ENCODE assay signal across 31 cellular contexts in genomic region chr21:41182547-41182946, GRCh38. TPM values are rescaled to one million over a fixed set of nuclear protein-coding genes. Genes with fewer than 3 reads are reported as not detected.
DNase-seq lines count a peak whose midpoint lies in the region; ATAC-seq and TF ChIP-seq lines count a peak whose summit lies in the region.
"Had no signal": no experiment of that assay in that cellular context is flagged by ENCODE, and none has a peak within 500 bp of the region (broad histone marks: within the 10 kb centered on the region; RNA-seq: fewer than 3 reads in every experiment).

No MANE protein-coding gene starts in this region.

- no peaks in the 10 kb centered on the region; the same call in 1 of the 2 replicates for H3K9me3 ChIP-seq in HEK293 (ENCODE audit: control insufficient read depth, insufficient read depth, low read depth, low read length)
- H3K9me3 ChIP-seq: A549, BE2C had no signal

- ATAC-seq in GM21717 (IDR thresholded peaks at IDR 0.05; ENCODE audit: unreplicated experiment): no peak
- ATAC-seq: A549; CD8-positive, alpha-beta T cell had no signal

- CTCF ChIA-PET in HEK293 (lab: Yijun Ruan, JAX): interaction anchor here (0.5 to 3.0 kb wide), 5 partner anchors 10 to 120 kb away, joined by 3 to 27 read pairs (median 3); no protein-coding TSS in a partner anchor

- peak; percentile 4 for DNase-seq in type B pancreatic cell (ENCODE audit: extremely low spot score, unreplicated experiment)
- no peak for DNase-seq in NCI-H446 (lab: John Stamatoyannopoulos, UW)
- DNase-seq: 8988T; ACHN; AML-193; BE2C; C1 segment of cervical spinal cord; Caco-2; Calu3; CD4-positive, alpha-beta memory T cell; CD4-positive, alpha-beta T cell; CD4-positive, CD25-positive, alpha-beta regulatory T cell; CD8-positive, alpha-beta memory T cell; CD8-positive, alpha-beta T cell; COR-L47; DMS 273 treated with DMSO at 0.1 percent for 48 hours; DMS153; DMS53; DMS79; DMS79 treated with DMSO at 0.1 percent for 48 hours; DND-41; EL had no signal

- H3K4me3 Mint-ChIP-seq in type B pancreatic cell: no peak overlapping the region
- H3K4me3 Mint-ChIP-seq: B cell; CD14-positive monocyte; CD4-positive, alpha-beta memory T cell; CD4-positive, alpha-beta T cell; CD4-positive, CD25-positive, alpha-beta regulatory T cell; CD8-positive, alpha-beta memory T cell; CD8-positive, alpha-beta T cell had no signal

- H3K27ac ChIP-seq in HEK293 (ENCODE audit: extremely low read depth, low read depth, low read length): no peak overlapping the region
- H3K27ac ChIP-seq: 22Rv1; A549; BLaER1; BLaER1 treated with 17β-estradiol and CSF1 and Interleukin-3, amounts not matched to agents 10 nM and 100 nM; C4-2B had no signal

- no peak overlapping the region for H3K4me3 ChIP-seq in HEK293 (ENCODE audit: low read depth, low read length)
- H3K4me3 ChIP-seq: A549; BLaER1; BLaER1 treated with 17β-estradiol and CSF1 and Interleukin-3, amounts not matched to agents 10 nM and 100 nM had no signal

- TF ChIP-seq CTCF in HEK293 (tag by site-specific recombination; IDR thresholded peaks at IDR 0.05) (no peak), type B pancreatic cell (conservative IDR thresholded peaks at IDR 0.05) (no peak)

- peaks cover 6% of the 10 kb centered on the region for H3K9me3 Mint-ChIP-seq in type B pancreatic cell
- H3K9me3 Mint-ChIP-seq: CD4-positive, alpha-beta T cell; CD8-positive, alpha-beta T cell had no signal

- no peaks in the 10 kb centered on the region for H3K27me3 Mint-ChIP-seq in type B pancreatic cell
- H3K27me3 Mint-ChIP-seq: B cell had no signal

- H3K4me1 ChIP-seq in HEK293 (ENCODE audit: control insufficient read depth, insufficient read depth, low read length): no peaks in the 10 kb centered on the region
- H3K4me1 ChIP-seq: A549; BE2C; BLaER1; BLaER1 treated with 17β-estradiol and CSF1 and Interleukin-3, amounts not matched to agents 10 nM and 100 nM; Caco-2 had no signal

- POLR2A ChIA-PET in HEK293 (lab: Yijun Ruan, JAX): no interaction called here

- H3K4me1 Mint-ChIP-seq in type B pancreatic cell (ENCODE audit: unreplicated experiment): peaks cover 4% of the 10 kb centered on the region
- H3K4me1 Mint-ChIP-seq: CD14-positive monocyte; CD4-positive, alpha-beta memory T cell; CD4-positive, CD25-positive, alpha-beta regulatory T cell; CD8-positive, alpha-beta memory T cell had no signal

- no peaks in the 10 kb centered on the region for H3K36me3 Mint-ChIP-seq in type B pancreatic cell
- H3K36me3 Mint-ChIP-seq: CD14-positive monocyte; CD4-positive, alpha-beta memory T cell; CD4-positive, CD25-positive, alpha-beta regulatory T cell; CD8-positive, alpha-beta memory T cell; CD8-positive, alpha-beta T cell had no signal

- no peak overlapping the region for H3K27ac Mint-ChIP-seq in type B pancreatic cell
- H3K27ac Mint-ChIP-seq: B cell; CD14-positive monocyte; CD4-positive, alpha-beta memory T cell; CD4-positive, alpha-beta T cell; CD4-positive, CD25-positive, alpha-beta regulatory T cell; CD8-positive, alpha-beta memory T cell; CD8-positive, alpha-beta T cell had no signal

- H3K36me3 ChIP-seq in HEK293 (ENCODE audit: control insufficient read depth in 2 of 2, insufficient read depth in 1 of 2, low read length in 2 of 2): no peaks in the 10 kb centered on the region
- H3K36me3 ChIP-seq: BE2C; BLaER1; BLaER1 treated with 17β-estradiol and CSF1 and Interleukin-3, amounts not matched to agents 10 nM and 100 nM had no signal

TF ChIP-seq in HEK293, 187 proteins besides CTCF, POLR2A, EP300 and RAD21:
- TF ChIP-seq BCL11B (tag by site-specific recombination; IDR thresholded peaks at IDR 0.05; ENCODE audit: low read depth) (no peak), ZNF670 (tag by site-specific recombination; IDR thresholded peaks at IDR 0.05; ENCODE audit: low read depth) (no peak), SP7 (tag by site-specific recombination; IDR thresholded peaks at IDR 0.05) (no peak), ZNF621 (tag by site-specific recombination; IDR thresholded peaks at IDR 0.05) (no peak), ZNF24 (tag by site-specific recombination; IDR thresholded peaks at IDR 0.05) (no peak), ZNF830 (tag by site-specific recombination; IDR thresholded peaks at IDR 0.05; ENCODE audit: low read depth) (no peak), ZNF658 (tag by site-specific recombination; IDR thresholded peaks at IDR 0.05) (no peak), ZBTB7A (tag by site-specific recombination; IDR thresholded peaks at IDR 0.05; ENCODE audit: low read depth) (no peak), ZNF701 (tag by site-specific recombination; IDR thresholded peaks at IDR 0.05) (no peak), ZNF214 (tag by site-specific recombination; IDR thresholded peaks at IDR 0.05; ENCODE audit: borderline replicate concordance) (no peak), SETDB1 (IDR thresholded peaks at IDR 0.05; ENCODE audit: insufficient read length, low read length) (peak; percentile 71), ZSCAN16 (tag by site-specific recombination; IDR thresholded peaks at IDR 0.05) (no peak), TRIM28 (IDR thresholded peaks at IDR 0.05; ENCODE audit: borderline replicate concordance, low read length) (0 out of 2 replicates have a peak, but pooled peaks have one; percentile 67), ZNF280C (tag by site-specific recombination; IDR thresholded peaks at IDR 0.05) (no peak), ZNF549 (tag by site-specific recombination; IDR thresholded peaks at IDR 0.05) (0 out of 2 replicates have a peak, but pooled peaks have one; percentile 25)
- TF ChIP-seq, protein P1, sequence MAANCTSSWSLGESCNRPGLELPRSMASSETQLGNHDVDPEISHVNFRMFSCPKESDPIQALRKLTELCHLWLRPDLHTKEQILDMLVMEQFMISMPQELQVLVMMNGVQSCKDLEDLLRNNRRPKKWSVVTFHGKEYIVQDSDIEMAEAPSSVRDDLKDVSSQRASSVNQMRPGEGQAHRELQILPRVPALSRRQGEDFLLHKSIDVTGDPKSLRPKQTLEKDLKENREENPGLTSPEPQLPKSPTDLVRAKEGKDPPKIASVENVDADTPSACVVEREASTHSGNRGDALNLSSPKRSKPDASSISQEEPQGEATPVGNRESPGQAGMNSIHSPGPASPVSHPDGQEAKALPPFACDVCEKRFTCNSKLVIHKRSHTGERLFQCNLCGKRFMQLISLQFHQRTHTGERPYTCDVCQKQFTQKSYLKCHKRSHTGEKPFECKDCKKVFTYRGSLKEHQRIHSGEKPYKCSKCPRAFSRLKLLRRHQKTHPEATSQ (tag by site-specific recombination; IDR thresholded peaks at IDR 0.05): no peak

RNA-seq across cellular contexts. Expression of gene BACE2, which starts 14.6 kb away (rescaled TPM):
- 29.8 and 44.3 TPM in 2 replicates for total RNA-seq in type B pancreatic cell (ENCODE audit: low replicate concordance)
- total RNA-seq: CD4-positive, alpha-beta memory T cell had no signal
